ENCODE assay signal across 20 cellular contexts in the genomic region with DNA sequence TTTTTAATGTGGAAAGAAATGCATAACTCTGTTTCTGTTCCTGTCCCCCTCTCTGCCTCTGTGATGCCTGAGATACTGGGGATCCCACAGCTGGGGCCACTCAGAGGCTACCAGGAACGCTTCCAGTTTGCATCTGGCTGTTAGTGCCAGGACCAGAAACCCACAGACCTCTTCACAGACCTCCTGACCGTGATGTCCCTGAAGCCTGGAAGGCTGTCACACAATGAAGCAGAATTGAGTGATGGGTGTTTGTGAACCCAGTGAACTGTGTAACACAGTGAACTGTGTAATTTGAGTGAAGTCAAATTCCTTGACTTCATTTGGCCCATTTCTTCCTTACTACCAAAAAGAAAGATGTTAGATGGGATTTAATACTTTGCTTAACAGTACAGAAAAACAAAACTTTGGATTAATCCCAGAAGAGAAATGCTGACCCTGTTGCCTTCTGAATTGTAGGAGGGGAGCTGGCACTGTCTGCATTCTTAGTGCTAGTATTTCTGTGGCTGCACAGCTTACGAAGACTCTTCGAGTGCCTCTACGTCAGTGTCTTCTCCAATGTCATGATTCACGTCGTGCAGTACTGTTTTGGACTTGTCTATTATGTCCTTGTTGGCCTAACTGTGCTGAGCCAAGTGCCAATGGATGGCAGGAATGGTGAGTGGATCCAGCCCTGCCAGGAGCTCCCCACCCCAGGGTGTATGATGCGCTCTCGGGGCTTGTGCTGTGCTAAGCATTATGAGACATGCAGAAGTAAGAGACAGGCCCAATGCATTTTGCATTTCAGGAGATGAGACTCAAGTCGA. TPM values are rescaled to one million over a fixed set of nuclear protein-coding genes. Genes with fewer than 3 reads are reported as not detected.
DNase-seq lines count a peak whose midpoint lies in the region; ATAC-seq, FAIRE-seq and TF ChIP-seq lines count a peak whose summit lies in the region.
"Had no signal": no experiment of that assay in that cellular context is flagged by ENCODE, and none has a peak within 500 bp of the region (broad histone marks: within the 10 kb centered on the region; RNA-seq: fewer than 3 reads in every experiment).

No MANE protein-coding gene starts in this region.

- POLR2A ChIA-PET in CD8-positive, alpha-beta T cell (lab: Charles Lee), result no interaction called here

- peak; percentile 92 for FAIRE-seq in bronchial epithelial cell (lab: Jason Lieb, UNC)
- FAIRE-seq: keratinocyte, RCC 7860 had no signal

- ATAC-seq in HG02588 (IDR thresholded peaks at IDR 0.05; ENCODE audit: unreplicated experiment) (no peak), HG02981 (IDR thresholded peaks at IDR 0.05; ENCODE audit: unreplicated experiment) (no peak), HG03175 (IDR thresholded peaks at IDR 0.05; ENCODE audit: unreplicated experiment) (no peak)
- no peak for ATAC-seq in CD8-positive, alpha-beta T cell
- ATAC-seq: activated T-cell treated with anti-CD3 and anti-CD28 coated beads, Interleukin-2, amount 50 U/mL, for 4 hours had no signal

- H3K4me1 ChIP-seq in CD8-positive, alpha-beta T cell (ENCODE audit: insufficient read depth, low read length), result no peaks in the 10 kb centered on the region
- H3K4me1 ChIP-seq: parathyroid adenoma had no signal

- intact Hi-C loops in CD8-positive, alpha-beta T cell (cut with DNase I, micrococcal nuclease), result no loop called here

- CTCF ChIA-PET in CD8-positive, alpha-beta T cell (lab: Charles Lee), result no interaction called here

- H3K27me3 ChIP-seq in bronchial epithelial cell (ENCODE audit: control insufficient read depth, insufficient read depth, low read length), result no peaks in the 10 kb centered on the region
- no peaks in the 10 kb centered on the region for H3K27me3 ChIP-seq in CD8-positive, alpha-beta T cell (ENCODE audit: insufficient read depth, low read length)
- H3K27me3 ChIP-seq: heart right ventricle had no signal

- no peaks in the 10 kb centered on the region for H3K4me1 Mint-ChIP-seq in CD8-positive, alpha-beta T cell (ENCODE audit: low read depth)

- H3K27ac Mint-ChIP-seq in CD8-positive, alpha-beta T cell, result no peak overlapping the region
- H3K27ac Mint-ChIP-seq: activated naive CD8-positive, alpha-beta T cell treated with anti-CD3 and anti-CD28 coated beads, Interleukin-2, amount 10 ng/mL, durations not matched to agents 7 days and 5 days had no signal

- DNase-seq in C1 segment of cervical spinal cord (lab: John Stamatoyannopoulos, UW), result peak in 11 of 14 donors; percentile 4 to 74 (median 44)
- DNase-seq in bronchial epithelial cell (ENCODE audit: low read depth), result no peak
- DNase-seq in hypothalamus (lab: John Stamatoyannopoulos, UW), result peak in 33 of 51 donors; percentile 7 to 84 (median 50)
- peak; percentile 94 for DNase-seq in pons (ENCODE audit: low spot score)
- DNase-seq in CD8-positive, alpha-beta T cell, result no peak
- DNase-seq: activated CD4-positive, alpha-beta T cell treated with anti-CD3 and anti-CD28 coated beads, Interleukin-2, amount 50 U/mL, for 48 hours; activated naive CD8-positive, alpha-beta T cell treated with anti-CD3 and anti-CD28 coated beads, Interleukin-2, amount 10 ng/mL, durations not matched to agents 7 days and 5 days; activated T-cell treated with anti-CD3 and anti-CD28 coated beads, Interleukin-2, amount 50 U/mL, for 4 hours; heart right ventricle; KBM-7; NCI-H1105 treated with DMSO at 0.1 percent for 48 hours; NCI-H748 treated with DMSO at 0.1 percent for 48 hours; stimulated activated naive CD4-positive, alpha-beta T cell treated with Interleukin-2 at 50 U/mL for 16 hours had no signal

- H3K9me3 ChIP-seq in CD8-positive, alpha-beta T cell (ENCODE audit: low read length), result no peaks in the 10 kb centered on the region
- H3K9me3 ChIP-seq: heart right ventricle had no signal

- no peaks in the 10 kb centered on the region for H3K9me3 Mint-ChIP-seq in CD8-positive, alpha-beta T cell
- H3K9me3 Mint-ChIP-seq: activated naive CD8-positive, alpha-beta T cell treated with anti-CD3 and anti-CD28 coated beads, Interleukin-2, amount 10 ng/mL, durations not matched to agents 7 days and 5 days; activated T-cell treated with anti-CD3 and anti-CD28 coated beads, Interleukin-2, amount 50 U/mL, for 4 hours had no signal

- no peak overlapping the region for H3K4me3 Mint-ChIP-seq in CD8-positive, alpha-beta T cell
- H3K4me3 Mint-ChIP-seq: activated naive CD8-positive, alpha-beta T cell treated with anti-CD3 and anti-CD28 coated beads, Interleukin-2, amount 10 ng/mL, durations not matched to agents 7 days and 5 days; activated T-cell treated with anti-CD3 and anti-CD28 coated beads, Interleukin-2, amount 50 U/mL, for 4 hours had no signal

- no peak for TF ChIP-seq CTCF in bronchial epithelial cell (IDR thresholded peaks at IDR 0.05; ENCODE audit: insufficient read depth, low read length, severe bottlenecking)
- TF ChIP-seq CTCF in CD8-positive, alpha-beta T cell (IDR thresholded peaks at IDR 0.05), result no peak

- H3K27me3 Mint-ChIP-seq in CD8-positive, alpha-beta T cell (ENCODE audit: low read depth), result no peaks in the 10 kb centered on the region
- H3K27me3 Mint-ChIP-seq: activated naive CD8-positive, alpha-beta T cell treated with anti-CD3 and anti-CD28 coated beads, Interleukin-2, amount 10 ng/mL, durations not matched to agents 7 days and 5 days had no signal

- H3K27ac ChIP-seq in CD8-positive, alpha-beta T cell (ENCODE audit: low read depth, low read length), result no peak overlapping the region
- H3K27ac ChIP-seq: epithelial cell of prostate, parathyroid adenoma had no signal

- H3K36me3 Mint-ChIP-seq in CD8-positive, alpha-beta T cell, result peaks cover 5% of the 10 kb centered on the region
- H3K36me3 Mint-ChIP-seq: activated naive CD8-positive, alpha-beta T cell treated with anti-CD3 and anti-CD28 coated beads, Interleukin-2, amount 10 ng/mL, durations not matched to agents 7 days and 5 days had no signal

- H3K4me3 ChIP-seq in bronchial epithelial cell (ENCODE audit: low read depth, low read length), result no peak overlapping the region
- no peak overlapping the region for H3K4me3 ChIP-seq in CD8-positive, alpha-beta T cell (ENCODE audit: low read depth, low read length)
- H3K4me3 ChIP-seq: heart right ventricle had no signal

- peaks cover 4% of the 10 kb centered on the region for H3K36me3 ChIP-seq in bronchial epithelial cell (ENCODE audit: control insufficient read depth, insufficient read depth, low read length)
- H3K36me3 ChIP-seq in CD8-positive, alpha-beta T cell (ENCODE audit: insufficient read depth, low read length), result no peaks in the 10 kb centered on the region

RNA-seq across cellular contexts. Expression of a gene that starts 17.8 kb away (rescaled TPM):
- total RNA-seq in bronchial epithelial cell, result 5.5 and 19.5 TPM in 2 replicates
- total RNA-seq in CD8-positive, alpha-beta T cell, result 1 to 10 TPM; 1.1 TPM

RNA-seq across cellular contexts. Expression of a gene that starts 31.9 kb away (rescaled TPM):
- total RNA-seq in bronchial epithelial cell, result 75.8 and 108 TPM in 2 replicates
- total RNA-seq in CD8-positive, alpha-beta T cell, result 10 to 100 TPM; 31.0 to 31.5 TPM

Comparison
In these comparisons a context has a peak if more than half of its experiments do, and no peak if none do; other contexts are left out.
1. DNase-seq: peak in C1 segment of cervical spinal cord (11 of 14), hypothalamus (33 of 51) and pons (single experiment); none in bronchial epithelial cell (single experiment) and CD8-positive, alpha-beta T cell (0 of 7).